ENCODE assay signal across 11 cellular contexts in the genomic region with DNA sequence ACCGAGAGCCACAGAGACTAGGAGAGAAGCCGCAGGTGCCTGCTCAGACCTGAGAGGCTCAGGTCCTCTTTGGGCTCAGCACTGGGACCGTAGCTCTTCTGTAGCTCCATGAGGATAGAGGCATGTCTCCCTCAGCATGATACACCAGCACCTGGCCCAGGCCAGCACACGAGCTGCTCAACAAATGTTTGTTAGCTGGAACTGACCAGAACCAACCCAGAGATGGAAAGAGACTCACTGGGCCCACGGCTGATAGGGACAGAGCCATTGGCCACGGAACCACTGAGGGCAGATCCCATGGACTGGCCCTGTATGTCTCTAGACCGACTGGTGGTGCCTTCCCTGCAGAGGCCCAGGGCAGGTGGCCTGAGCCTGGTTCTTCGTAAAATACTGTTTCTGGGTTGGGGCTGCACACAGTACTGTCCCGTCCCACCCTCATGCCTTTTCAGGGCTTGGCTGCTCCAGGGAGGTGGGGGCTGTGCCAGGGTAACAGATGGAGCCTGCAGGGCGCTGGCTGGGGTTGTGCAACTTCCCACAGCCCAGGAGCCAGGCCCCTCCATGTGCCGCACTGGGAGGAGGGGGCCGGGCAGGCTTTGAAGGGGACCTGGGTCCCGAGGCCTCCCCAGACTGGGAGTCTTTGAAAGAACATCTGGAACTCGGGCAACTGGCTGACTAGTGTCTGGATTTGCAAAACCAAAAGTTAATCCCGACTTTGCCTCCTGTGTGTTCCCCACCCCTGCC. TPM values are rescaled to one million over a fixed set of nuclear protein-coding genes. Genes with fewer than 3 reads are reported as not detected.
DNase-seq lines count a peak whose midpoint lies in the region; ATAC-seq and TF ChIP-seq lines count a peak whose summit lies in the region.
"Had no signal": no experiment of that assay in that cellular context is flagged by ENCODE, and none has a peak within 500 bp of the region (broad histone marks: within the 10 kb centered on the region; RNA-seq: fewer than 3 reads in every experiment).

No MANE protein-coding gene starts in this region.

- ATAC-seq in stimulated activated naive CD8-positive, alpha-beta T cell treated with anti-CD3 and anti-CD28 coated beads, Interleukin-15, Interleukin-2, amounts not matched to agents 100 U/mL and 50 U/mL, for 24 hours = no peak
- ATAC-seq in GM19035 (IDR thresholded peaks at IDR 0.05; ENCODE audit: unreplicated experiment) = no peak

- peaks cover 41% of the 10 kb centered on the region for H3K4me1 Mint-ChIP-seq in stimulated activated naive CD8-positive, alpha-beta T cell treated with anti-CD3 and anti-CD28 coated beads, Interleukin-15, Interleukin-2, amounts not matched to agents 100 ng/mL and 50 ng/mL, for 24 hours (ENCODE audit: low read depth)

- H3K4me3 Mint-ChIP-seq in stimulated activated naive CD8-positive, alpha-beta T cell treated with anti-CD3 and anti-CD28 coated beads, Interleukin-15, Interleukin-2, amounts not matched to agents 100 ng/mL and 50 ng/mL, for 24 hours = peak overlapping the region; percentile 79

- H3K27ac ChIP-seq in RWPE1 = peak overlapping the region; percentile 58
- H3K27ac ChIP-seq: epithelial cell of prostate had no signal

- no peaks in the 10 kb centered on the region for H3K36me3 Mint-ChIP-seq in stimulated activated naive CD8-positive, alpha-beta T cell treated with anti-CD3 and anti-CD28 coated beads, Interleukin-15, Interleukin-2, amounts not matched to agents 100 ng/mL and 50 ng/mL, for 24 hours (ENCODE audit: low read depth)

- no peaks in the 10 kb centered on the region for H3K9me3 Mint-ChIP-seq in stimulated activated naive CD8-positive, alpha-beta T cell treated with anti-CD3 and anti-CD28 coated beads, Interleukin-15, Interleukin-2, amounts not matched to agents 100 ng/mL and 50 ng/mL, for 24 hours

- CTCF ChIA-PET in RWPE1 (lab: Yijun Ruan, JAX) = interaction anchor here (0.7 to 6.4 kb wide), 4 partner anchors 12 to 80 kb away, joined by 4 to 98 read pairs (median 74); a partner anchor contains a TSS

- no peak for DNase-seq in stimulated activated naive CD8-positive, alpha-beta T cell treated with anti-CD3 and anti-CD28 coated beads, Interleukin-15, Interleukin-2, amounts not matched to agents 100 U/mL and 50 U/mL, for 24 hours
- DNase-seq in RWPE1 (ENCODE audit: low spot score) = no peak
- peak; percentile 16 for DNase-seq in fibroblast of the aortic adventitia (ENCODE audit: low read depth)
- no peak for DNase-seq in superior temporal gyrus (ENCODE audit: extremely low spot score)
- no peak for DNase-seq in nucleus accumbens (lab: John Stamatoyannopoulos, UW)
- DNase-seq in iPS-NIHi11 (ENCODE audit: low spot score) = no peak
- DNase-seq: NCI-H226, retina had no signal

- no peak overlapping the region for H3K4me3 ChIP-seq in fibroblast of the aortic adventitia (ENCODE audit: low read depth, low read length)

- H3K27me3 Mint-ChIP-seq in stimulated activated naive CD8-positive, alpha-beta T cell treated with anti-CD3 and anti-CD28 coated beads, Interleukin-15, Interleukin-2, amounts not matched to agents 100 ng/mL and 50 ng/mL, for 24 hours = peaks cover 2% of the 10 kb centered on the region

- POLR2A ChIA-PET in RWPE1 (lab: Yijun Ruan, JAX; ENCODE audit: low non-redundant PET) = interaction anchor here (0.7 kb wide), 1 partner anchor 19 kb away, joined by 5 read pairs; no protein-coding TSS in a partner anchor

- no peak overlapping the region for H3K27ac Mint-ChIP-seq in stimulated activated naive CD8-positive, alpha-beta T cell treated with anti-CD3 and anti-CD28 coated beads, Interleukin-15, Interleukin-2, amounts not matched to agents 100 ng/mL and 50 ng/mL, for 24 hours

- TF ChIP-seq CTCF in RWPE1 (conservative IDR thresholded peaks at IDR 0.05; ENCODE audit: low read depth) = no peak
- no peak for TF ChIP-seq CTCF in fibroblast of the aortic adventitia (IDR thresholded peaks at IDR 0.05; ENCODE audit: insufficient read depth, low read length)

RNA-seq across cellular contexts. Expression of a gene that starts 5.2 kb away (rescaled TPM):
- total RNA-seq in fibroblast of the aortic adventitia (ENCODE audit: low replicate concordance) = 1.6 and 2.1 TPM in 2 replicates

RNA-seq across cellular contexts. Expression of a gene that starts 8.2 kb away (rescaled TPM):
- total RNA-seq in fibroblast of the aortic adventitia (ENCODE audit: low replicate concordance) = 0.57 TPM in 1 of 2 replicates, not detected in the other

RNA-seq across cellular contexts. Expression of a gene that starts 21.8 kb away (rescaled TPM):
- 23.5 and 59.4 TPM in 2 replicates for total RNA-seq in fibroblast of the aortic adventitia (ENCODE audit: low replicate concordance)

RNA-seq across cellular contexts. Expression of a gene that starts 38.1 kb away (rescaled TPM):
- total RNA-seq in fibroblast of the aortic adventitia (ENCODE audit: low replicate concordance) = 4.8 and 9.8 TPM in 2 replicates

RNA-seq across cellular contexts. Expression of a gene that starts 38.7 kb away (rescaled TPM):
- 0.63 and 1.3 TPM in 2 replicates for total RNA-seq in fibroblast of the aortic adventitia (ENCODE audit: low replicate concordance)
